11 cellular contexts compared by ENCODE assay signal in the genomic region with DNA sequence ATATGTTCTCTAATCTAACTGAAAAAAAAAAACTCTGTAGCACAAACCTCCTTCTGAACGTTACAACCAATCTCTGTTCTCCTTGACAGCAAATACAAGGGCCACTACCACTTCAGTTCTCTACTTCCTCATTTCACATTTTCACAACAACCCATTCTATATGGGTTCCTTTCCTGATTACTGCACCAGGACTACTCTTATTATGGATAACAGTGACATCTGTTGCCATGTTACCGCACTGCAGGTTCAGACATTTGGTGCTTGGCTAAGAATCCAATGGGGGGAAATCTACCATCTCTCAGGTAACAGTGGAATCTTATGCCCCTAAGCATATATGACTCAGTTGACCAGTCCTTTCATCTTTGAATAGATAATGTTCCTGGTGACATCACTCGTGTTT. TPM values are rescaled to one million over a fixed set of nuclear protein-coding genes. Genes with fewer than 3 reads are reported as not detected.
DNase-seq lines count a peak whose midpoint lies in the region; ATAC-seq and TF ChIP-seq lines count a peak whose summit lies in the region.
"Had no signal": no experiment of that assay in that cellular context is flagged by ENCODE, and none has a peak within 500 bp of the region (broad histone marks: within the 10 kb centered on the region; RNA-seq: fewer than 3 reads in every experiment).

No MANE protein-coding gene starts in this region.

- CTCF ChIA-PET in PC-9 (lab: Charles Lee), result no interaction called here
- CTCF ChIA-PET in activated CD4-positive, alpha-beta memory T cell treated with anti-CD3 and anti-CD28 coated beads, Interleukin-2, amount 10 ng/mL, durations not matched to agents 7 days and 5 days (lab: Charles Lee), result no interaction called here
- CTCF ChIA-PET in activated CD4-positive, alpha-beta memory T cell treated with anti-CD3 and anti-CD28 coated beads for 36 hours (lab: Charles Lee), result no interaction called here

- no peak overlapping the region for H3K27ac Mint-ChIP-seq in activated CD4-positive, alpha-beta memory T cell treated with anti-CD3 and anti-CD28 coated beads, Interleukin-2, amount 10 ng/mL, durations not matched to agents 7 days and 5 days
- no peak overlapping the region for H3K27ac Mint-ChIP-seq in activated CD4-positive, alpha-beta memory T cell treated with anti-CD3 and anti-CD28 coated beads for 36 hours

- DNase-seq in ACHN (peak; percentile 13), G401 (ENCODE audit: low spot score) (peak; percentile 2), PC-9 (no peak), fibroblast of the aortic adventitia (ENCODE audit: low read depth) (peak; percentile 30)
- no peak for DNase-seq in activated CD4-positive, alpha-beta memory T cell treated with anti-CD3 and anti-CD28 coated beads, Interleukin-2, amount 10 ng/mL, durations not matched to agents 7 days and 5 days
- DNase-seq in activated CD4-positive, alpha-beta memory T cell treated with anti-CD3 and anti-CD28 coated beads for 36 hours, result no peak
- DNase-seq in activated T-cell treated with anti-CD3 and anti-CD28 coated beads, Interleukin-2, amount 50 U/mL, for 48 hours, result no peak

- intact Hi-C loops in PC-9 (cut with micrococcal nuclease; ENCODE audit: unreplicated experiment), result no loop called here
- intact Hi-C loops in activated CD4-positive, alpha-beta memory T cell treated with anti-CD3 and anti-CD28 coated beads for 36 hours (cut with micrococcal nuclease), result loop anchor here (2.0 kb wide), 1 partner anchor 311 kb away; no protein-coding TSS in a partner anchor

- TF ChIP-seq CTCF in PC-9 (conservative IDR thresholded peaks at IDR 0.05), result peak; percentile 45
- peak; percentile 35 for TF ChIP-seq CTCF in fibroblast of the aortic adventitia (IDR thresholded peaks at IDR 0.05; ENCODE audit: insufficient read depth, low read length)

- no peak overlapping the region for H3K27ac ChIP-seq in PC-9
- H3K27ac ChIP-seq: ascending aorta, SK-N-MC had no signal

- H3K9me3 Mint-ChIP-seq in activated CD4-positive, alpha-beta memory T cell treated with anti-CD3 and anti-CD28 coated beads, Interleukin-2, amount 10 ng/mL, durations not matched to agents 7 days and 5 days, result peaks cover 6% of the 10 kb centered on the region
- H3K9me3 Mint-ChIP-seq in activated CD4-positive, alpha-beta memory T cell treated with anti-CD3 and anti-CD28 coated beads for 36 hours, result peaks cover 5% of the 10 kb centered on the region

- H3K27me3 ChIP-seq in PC-9 (ENCODE audit: insufficient read depth, low read depth), result peaks cover 22% of the 10 kb centered on the region
- H3K27me3 ChIP-seq: ascending aorta had no signal

- H3K27me3 Mint-ChIP-seq in activated CD4-positive, alpha-beta memory T cell treated with anti-CD3 and anti-CD28 coated beads, Interleukin-2, amount 10 ng/mL, durations not matched to agents 7 days and 5 days, result peaks cover 6% of the 10 kb centered on the region
- peaks cover 14% of the 10 kb centered on the region for H3K27me3 Mint-ChIP-seq in activated CD4-positive, alpha-beta memory T cell treated with anti-CD3 and anti-CD28 coated beads for 36 hours

- H3K36me3 ChIP-seq in PC-9 (ENCODE audit: low read depth), result no peaks in the 10 kb centered on the region
- H3K36me3 ChIP-seq: ascending aorta had no signal

- H3K4me3 ChIP-seq in PC-9 (no peak overlapping the region), fibroblast of the aortic adventitia (ENCODE audit: low read depth, low read length) (no peak overlapping the region)
- H3K4me3 ChIP-seq: ascending aorta, GM12878, SK-N-MC had no signal

- no peak overlapping the region for H2AFZ ChIP-seq in PC-9

- BruUV-seq in PC-9 (replicated peaks; lab: Mats Ljungman, UMichigan), result no TSS peak

- ATAC-seq in GM18861 (IDR thresholded peaks at IDR 0.05; ENCODE audit: unreplicated experiment), result no peak
- ATAC-seq: GM12878 had no signal

- H3F3A ChIP-seq in PC-9 (ENCODE audit: insufficient read depth, low read depth), result no peaks in the 10 kb centered on the region

- no peaks in the 10 kb centered on the region for H3K9me2 ChIP-seq in PC-9 (ENCODE audit: insufficient read depth)

- no peaks in the 10 kb centered on the region; the same call in 1 of the 2 replicates for H4K20me1 ChIP-seq in PC-9 (ENCODE audit: insufficient read depth)

- no peaks in the 10 kb centered on the region for H3K4me1 ChIP-seq in PC-9 (replicated peaks; ENCODE audit: insufficient read depth)
- H3K4me1 ChIP-seq: ascending aorta had no signal

- no peaks in the 10 kb centered on the region for H3K79me2 ChIP-seq in PC-9 (ENCODE audit: low read depth)

- H3K36me3 Mint-ChIP-seq in activated CD4-positive, alpha-beta memory T cell treated with anti-CD3 and anti-CD28 coated beads, Interleukin-2, amount 10 ng/mL, durations not matched to agents 7 days and 5 days (ENCODE audit: low read depth), result no peaks in the 10 kb centered on the region
- H3K36me3 Mint-ChIP-seq in activated CD4-positive, alpha-beta memory T cell treated with anti-CD3 and anti-CD28 coated beads for 36 hours, result no peaks in the 10 kb centered on the region

- H3K9me3 ChIP-seq in PC-9 (ENCODE audit: insufficient read depth, low read depth), result no peaks in the 10 kb centered on the region
- H3K9me3 ChIP-seq: ascending aorta had no signal

- in situ Hi-C loops in ACHN (cut with HindIII; ENCODE audit: low pct_ligation_motif_present, low pct_unique_long_range_greater_than_20kb, low sequenced_read_pairs) (no loop called here), G401 (cut with HindIII; ENCODE audit: low sequenced_read_pairs) (no loop called here)

- no peaks in the 10 kb centered on the region for H3K4me1 Mint-ChIP-seq in activated CD4-positive, alpha-beta memory T cell treated with anti-CD3 and anti-CD28 coated beads, Interleukin-2, amount 10 ng/mL, durations not matched to agents 7 days and 5 days
- no peaks in the 10 kb centered on the region for H3K4me1 Mint-ChIP-seq in activated CD4-positive, alpha-beta memory T cell treated with anti-CD3 and anti-CD28 coated beads for 36 hours (ENCODE audit: low read depth)

- no peak overlapping the region for H3K4me2 ChIP-seq in PC-9

- H3K4me3 Mint-ChIP-seq in activated CD4-positive, alpha-beta memory T cell treated with anti-CD3 and anti-CD28 coated beads, Interleukin-2, amount 10 ng/mL, durations not matched to agents 7 days and 5 days, result no peak overlapping the region
- no peak overlapping the region for H3K4me3 Mint-ChIP-seq in activated CD4-positive, alpha-beta memory T cell treated with anti-CD3 and anti-CD28 coated beads for 36 hours

- POLR2A ChIA-PET in PC-9 (lab: Charles Lee; ENCODE audit: unreplicated experiment), result no interaction called here
- POLR2A ChIA-PET in activated CD4-positive, alpha-beta memory T cell treated with anti-CD3 and anti-CD28 coated beads, Interleukin-2, amount 10 ng/mL, durations not matched to agents 7 days and 5 days (lab: Charles Lee), result no interaction called here
- POLR2A ChIA-PET in activated CD4-positive, alpha-beta memory T cell treated with anti-CD3 and anti-CD28 coated beads for 36 hours (lab: Charles Lee), result no interaction called here

RNA-seq across cellular contexts. Expression of a gene that starts 11.6 kb away (rescaled TPM):
- not detected in 2 replicates for total RNA-seq in G401 (2014; rRNA removed; shearing (Covaris generic))
- not detected in 2 replicates for total RNA-seq in PC-9 (2021)
- total RNA-seq in fibroblast of the aortic adventitia (ENCODE audit: low replicate concordance), result not detected in 2 replicates
- total RNA-seq in activated CD4-positive, alpha-beta memory T cell treated with anti-CD3 and anti-CD28 coated beads, Interleukin-2, amount 10 ng/mL, durations not matched to agents 7 days and 5 days, result not detected
- total RNA-seq in activated CD4-positive, alpha-beta memory T cell treated with anti-CD3 and anti-CD28 coated beads for 36 hours, result not detected
- total RNA-seq: GM12878 had no signal

RNA-seq across cellular contexts. Expression of a gene that starts 22.4 kb away (rescaled TPM):
- total RNA-seq in G401 (2014; rRNA removed; shearing (Covaris generic)), result not detected in 2 replicates
- not detected in 2 replicates for total RNA-seq in PC-9 (2021)
- not detected in 2 replicates for total RNA-seq in fibroblast of the aortic adventitia (ENCODE audit: low replicate concordance)
- not detected for total RNA-seq in activated CD4-positive, alpha-beta memory T cell treated with anti-CD3 and anti-CD28 coated beads, Interleukin-2, amount 10 ng/mL, durations not matched to agents 7 days and 5 days
- not detected for total RNA-seq in activated CD4-positive, alpha-beta memory T cell treated with anti-CD3 and anti-CD28 coated beads for 36 hours
- total RNA-seq: GM12878 had no signal

RNA-seq across cellular contexts. Expression of a gene that starts 31.7 kb away (rescaled TPM):
- total RNA-seq in G401 (2014; rRNA removed; shearing (Covaris generic)), result not detected in 2 replicates
- not detected in 2 replicates for total RNA-seq in PC-9 (2021)
- total RNA-seq in fibroblast of the aortic adventitia (ENCODE audit: low replicate concordance), result not detected in 2 replicates
- not detected for total RNA-seq in activated CD4-positive, alpha-beta memory T cell treated with anti-CD3 and anti-CD28 coated beads, Interleukin-2, amount 10 ng/mL, durations not matched to agents 7 days and 5 days
- not detected for total RNA-seq in activated CD4-positive, alpha-beta memory T cell treated with anti-CD3 and anti-CD28 coated beads for 36 hours
- total RNA-seq: GM12878 had no signal

RNA-seq across cellular contexts. Expression of a gene that starts 59.6 kb away (rescaled TPM):
- total RNA-seq in G401 (2014; rRNA removed; shearing (Covaris generic)), result not detected in 2 replicates
- total RNA-seq in PC-9 (2021) (not detected in 2 replicates), fibroblast of the aortic adventitia (ENCODE audit: low replicate concordance) (0.09 and 0.49 TPM in 2 replicates)
- total RNA-seq in activated CD4-positive, alpha-beta memory T cell treated with anti-CD3 and anti-CD28 coated beads, Interleukin-2, amount 10 ng/mL, durations not matched to agents 7 days and 5 days, result not detected
- total RNA-seq in activated CD4-positive, alpha-beta memory T cell treated with anti-CD3 and anti-CD28 coated beads for 36 hours, result not detected
- total RNA-seq: GM12878 had no signal

Comparison
In these comparisons a context has a peak if more than half of its experiments do, and no peak if none do; other contexts are left out.
1. DNase-seq: peak in ACHN (single experiment), G401 (single experiment) and fibroblast of the aortic adventitia (single experiment); none in PC-9 (0 of 2), activated CD4-positive, alpha-beta memory T cell treated with anti-CD3 and anti-CD28 coated beads, Interleukin-2, amount 10 ng/mL, durations not matched to agents 7 days and 5 days (single experiment), activated CD4-positive, alpha-beta memory T cell treated with anti-CD3 and anti-CD28 coated beads for 36 hours (single experiment) and activated T-cell treated with anti-CD3 and anti-CD28 coated beads, Interleukin-2, amount 50 U/mL, for 48 hours (0 of 2).